In the genomic region with DNA sequence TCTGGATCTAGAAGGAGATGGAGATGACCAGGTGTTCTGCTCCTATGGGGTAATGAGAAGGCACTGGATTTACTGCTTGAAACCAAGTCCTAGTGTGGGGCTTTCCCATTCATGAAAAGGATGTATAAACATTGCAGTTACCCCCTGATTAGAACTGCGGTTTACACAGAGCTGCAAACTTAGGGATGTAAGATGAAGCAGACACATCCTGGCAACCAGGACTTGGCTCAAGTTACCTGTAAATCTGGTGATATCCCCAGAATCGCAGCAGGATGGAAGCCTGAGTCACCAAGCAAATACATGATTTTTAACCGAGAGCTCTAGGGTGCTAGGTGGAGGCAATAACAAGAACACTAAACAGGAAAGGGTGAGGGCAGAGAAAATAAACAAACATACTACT, we compare ENCODE assay signal across 27 cellular contexts.
DNase-seq lines count a peak whose midpoint lies in the region; ATAC-seq and TF ChIP-seq lines count a peak whose summit lies in the region.
"Had no signal": no experiment of that assay in that cellular context is flagged by ENCODE, and none has a peak within 500 bp of the region (broad histone marks: within the 10 kb centered on the region; RNA-seq: fewer than 3 reads in every experiment).

No MANE protein-coding gene starts in this region.

- in situ Hi-C loops in astrocyte of the cerebellum (cut with HindIII; ENCODE audit: low sequenced_read_pairs), result no loop called here

- no peak for TF ChIP-seq CTCF in Loucy (conservative IDR thresholded peaks at IDR 0.05; ENCODE audit: low read length)
- no peak for TF ChIP-seq CTCF in astrocyte of the cerebellum (IDR thresholded peaks at IDR 0.05; ENCODE audit: low read depth, low read length, missing control alignments)
- TF ChIP-seq CTCF in foreskin keratinocyte (conservative IDR thresholded peaks at IDR 0.05), result no peak
- TF ChIP-seq CTCF in GM23338 (conservative IDR thresholded peaks at IDR 0.05; ENCODE audit: low read depth in 2 of 2), result no peak

- ATAC-seq in foreskin keratinocyte, result peak; percentile 20
- ATAC-seq in HG02571 (IDR thresholded peaks at IDR 0.05; ENCODE audit: unreplicated experiment), result no peak
- ATAC-seq in GM23338, result no peak
- no peak for ATAC-seq in HG03354 (IDR thresholded peaks at IDR 0.05; ENCODE audit: poor library complexity, severe bottlenecking, unreplicated experiment)
- ATAC-seq: activated T-helper 17 cell treated with anti-CD3 and anti-CD28 coated beads, Interleukin-2, amount 50 U/mL, for 72 hours; HepG2; psoas muscle; stimulated activated naive CD8-positive, alpha-beta T cell treated with anti-CD3 and anti-CD28 coated beads, Interleukin-15, Interleukin-2, amounts not matched to agents 100 U/mL and 50 U/mL, for 24 hours had no signal

- H3K4me2 ChIP-seq in Loucy (ENCODE audit: low read depth, low read length, poor library complexity, severe bottlenecking) (peak overlapping the region; percentile 51), GM23338 (no peak overlapping the region)

- H3K27ac Mint-ChIP-seq in GM23338, result no peak overlapping the region
- H3K27ac Mint-ChIP-seq: activated naive CD8-positive, alpha-beta T cell treated with anti-CD3 and anti-CD28 coated beads, Interleukin-2, amount 10 ng/mL, durations not matched to agents 7 days and 5 days; activated T-helper 17 cell treated with anti-CD3 and anti-CD28 coated beads, Interleukin-2, amount 50 U/mL, for 72 hours; CD4-positive, alpha-beta T cell; T-helper 1 cell treated with Interleukin-12 subunit alpha and Interleukin-12 subunit beta and Interleukin-4 antibody, amounts not matched to agents 30 μg/mL and 1 μg/mL, for 36 hours had no signal

- no peaks in the 10 kb centered on the region for H3K9me3 ChIP-seq in Loucy (ENCODE audit: insufficient read depth, low read depth, low read length)
- H3K9me3 ChIP-seq: esophagus squamous epithelium, left ventricle myocardium inferior, psoas muscle, tibial artery had no signal

- H3K4me3 ChIP-seq in Loucy (ENCODE audit: low read length, poor library complexity, severe bottlenecking) (peak overlapping the region; percentile 35), astrocyte of the cerebellum (ENCODE audit: low read depth, low read length) (no peak overlapping the region), GM23338 (no peak overlapping the region)
- H3K4me3 ChIP-seq: esophagus squamous epithelium, left ventricle myocardium inferior, psoas muscle, tibial artery had no signal

- H2AFZ ChIP-seq in Loucy (ENCODE audit: low read length) (no peak overlapping the region), GM23338 (no peak overlapping the region)

- H3K4me1 Mint-ChIP-seq in GM23338, result no peaks in the 10 kb centered on the region
- H3K4me1 Mint-ChIP-seq: activated T-helper 17 cell treated with anti-CD3 and anti-CD28 coated beads, Interleukin-2, amount 50 U/mL, for 72 hours; neural crest cell had no signal

- H3K36me3 Mint-ChIP-seq in GM23338 (ENCODE audit: low read depth), result no peaks in the 10 kb centered on the region
- H3K36me3 Mint-ChIP-seq: activated naive CD8-positive, alpha-beta T cell treated with anti-CD3 and anti-CD28 coated beads, Interleukin-2, amount 10 ng/mL, durations not matched to agents 7 days and 5 days had no signal

- H3F3A ChIP-seq in Loucy (ENCODE audit: low read depth) (no peaks in the 10 kb centered on the region), GM23338 (replicated peaks; ENCODE audit: low read depth) (no peaks in the 10 kb centered on the region)

- no peaks in the 10 kb centered on the region; the same call in 2 of the 3 replicates for H3K9me3 Mint-ChIP-seq in GM23338
- H3K9me3 Mint-ChIP-seq: activated naive CD8-positive, alpha-beta T cell treated with anti-CD3 and anti-CD28 coated beads, Interleukin-2, amount 10 ng/mL, durations not matched to agents 7 days and 5 days; CD4-positive, alpha-beta T cell had no signal

- DNase-seq in Daoy (ENCODE audit: low read depth), result peak; percentile 85
- DNase-seq in astrocyte of the cerebellum (ENCODE audit: low read depth), result peak; percentile 49
- DNase-seq in foreskin keratinocyte, result no peak
- DNase-seq in GM23338 (ENCODE audit: low spot score), result no peak
- DNase-seq in NCI-H146 treated with DMSO at 0.1 percent for 48 hours (lab: John Stamatoyannopoulos, UW; ENCODE audit: unreplicated experiment), result no peak
- DNase-seq: activated CD4-positive, alpha-beta T cell treated with anti-CD3 and anti-CD28 coated beads, Interleukin-2, amount 50 U/mL, for 1 hour; activated naive CD8-positive, alpha-beta T cell treated with anti-CD3 and anti-CD28 coated beads, Interleukin-2, amount 10 ng/mL, durations not matched to agents 7 days and 5 days; caudate nucleus; CD4-positive, alpha-beta T cell; DMS79; esophagus squamous epithelium; HCEC 1CT; left ventricle myocardium inferior; NCI-H1694 treated with DMSO at 0.1 percent for 48 hours; NCI-H748 treated with DMSO at 0.1 percent for 48 hours; psoas muscle; small intestine; stimulated activated CD4-positive, alpha-beta T cell treated with anti-CD3 and anti-CD28 coated beads, Interleukin-4, amount 100 ng/mL, for 1 hour; stimulated activated naive CD8-positive, alpha-beta T cell treated with anti-CD3 and anti-CD28 coated beads, Interleukin-15, Interleukin-2, amounts not matched to agents 100 U/mL and 50 U/mL, for 24 hours; tibial artery had no signal

- H3K4me3 Mint-ChIP-seq in GM23338, result no peak overlapping the region
- H3K4me3 Mint-ChIP-seq: activated naive CD8-positive, alpha-beta T cell treated with anti-CD3 and anti-CD28 coated beads, Interleukin-2, amount 10 ng/mL, durations not matched to agents 7 days and 5 days; activated T-helper 17 cell treated with anti-CD3 and anti-CD28 coated beads, Interleukin-2, amount 50 U/mL, for 72 hours; CD4-positive, alpha-beta T cell; neural crest cell; T-helper 1 cell treated with Interleukin-12 subunit alpha and Interleukin-12 subunit beta and Interleukin-4 antibody, amounts not matched to agents 30 μg/mL and 1 μg/mL, for 36 hours had no signal

- H3K4me1 ChIP-seq in Loucy (ENCODE audit: insufficient read depth, low read length, poor library complexity, severe bottlenecking) (peaks cover 3% of the 10 kb centered on the region), foreskin keratinocyte (no peaks in the 10 kb centered on the region), GM23338 (ENCODE audit: insufficient read depth) (no peaks in the 10 kb centered on the region)
- H3K4me1 ChIP-seq: esophagus squamous epithelium, left ventricle myocardium inferior, psoas muscle, tibial artery had no signal

- H3K36me3 ChIP-seq in Loucy (ENCODE audit: insufficient read depth, low read length) (no peaks in the 10 kb centered on the region), GM23338 (ENCODE audit: insufficient read depth) (no peaks in the 10 kb centered on the region)
- H3K36me3 ChIP-seq: esophagus squamous epithelium, left ventricle myocardium inferior, tibial artery had no signal

- H3K27ac ChIP-seq in foreskin keratinocyte, result no peak overlapping the region
- H3K27ac ChIP-seq in GM23338 (ENCODE audit: low read depth), result no peak overlapping the region
- H3K27ac ChIP-seq: esophagus squamous epithelium, left ventricle myocardium inferior, psoas muscle, tibial artery had no signal

- H3K9me2 ChIP-seq in Loucy (replicated peaks; ENCODE audit: low read depth, low read length) (no peaks in the 10 kb centered on the region), GM23338 (ENCODE audit: insufficient read depth) (no peaks in the 10 kb centered on the region)

- no peak overlapping the region for H3K9ac ChIP-seq in Loucy (ENCODE audit: low read depth, low read length, poor library complexity, severe bottlenecking)

- H4K20me1 ChIP-seq in Loucy (ENCODE audit: insufficient read depth, low read length, poor library complexity, severe bottlenecking) (no peaks in the 10 kb centered on the region), GM23338 (replicated peaks; ENCODE audit: insufficient read depth) (no peaks in the 10 kb centered on the region)

- H3K79me2 ChIP-seq in Loucy (ENCODE audit: insufficient read depth, low read length), result no peaks in the 10 kb centered on the region
- H3K79me2 ChIP-seq in GM23338 (replicated peaks; ENCODE audit: insufficient read depth), result no peaks in the 10 kb centered on the region

- H3K27me3 Mint-ChIP-seq in GM23338 (ENCODE audit: insufficient read depth, low read depth, poor library complexity), result peaks cover 1% of the 10 kb centered on the region
- H3K27me3 Mint-ChIP-seq: activated naive CD8-positive, alpha-beta T cell treated with anti-CD3 and anti-CD28 coated beads, Interleukin-2, amount 10 ng/mL, durations not matched to agents 7 days and 5 days; CD4-positive, alpha-beta T cell had no signal

- no peaks in the 10 kb centered on the region for H3K27me3 ChIP-seq in Loucy (ENCODE audit: insufficient read depth, low read length, poor library complexity, severe bottlenecking)
- H3K27me3 ChIP-seq in foreskin keratinocyte, result no peaks in the 10 kb centered on the region
- no peaks in the 10 kb centered on the region for H3K27me3 ChIP-seq in GM23338 (ENCODE audit: insufficient read depth)
- H3K27me3 ChIP-seq: esophagus squamous epithelium, tibial artery had no signal

TF ChIP-seq in GM23338, 12 proteins besides CTCF, POLR2A, EP300 and RAD21:
- TF ChIP-seq POLR2AphosphoS5 (IDR thresholded peaks at IDR 0.05; ENCODE audit: low read depth) (no peak), CREB1 (CRISPR knock-in tag; IDR thresholded peaks at IDR 0.05; ENCODE audit: low read depth) (no peak)

Comparison
In these comparisons a context has a peak if more than half of its experiments do, and no peak if none do; other contexts are left out.
1. DNase-seq: peak in Daoy (single experiment) and astrocyte of the cerebellum (single experiment); none in foreskin keratinocyte (0 of 2), GM23338 (single experiment) and NCI-H146 treated with DMSO at 0.1 percent for 48 hours (single experiment).